In the genomic region with DNA sequence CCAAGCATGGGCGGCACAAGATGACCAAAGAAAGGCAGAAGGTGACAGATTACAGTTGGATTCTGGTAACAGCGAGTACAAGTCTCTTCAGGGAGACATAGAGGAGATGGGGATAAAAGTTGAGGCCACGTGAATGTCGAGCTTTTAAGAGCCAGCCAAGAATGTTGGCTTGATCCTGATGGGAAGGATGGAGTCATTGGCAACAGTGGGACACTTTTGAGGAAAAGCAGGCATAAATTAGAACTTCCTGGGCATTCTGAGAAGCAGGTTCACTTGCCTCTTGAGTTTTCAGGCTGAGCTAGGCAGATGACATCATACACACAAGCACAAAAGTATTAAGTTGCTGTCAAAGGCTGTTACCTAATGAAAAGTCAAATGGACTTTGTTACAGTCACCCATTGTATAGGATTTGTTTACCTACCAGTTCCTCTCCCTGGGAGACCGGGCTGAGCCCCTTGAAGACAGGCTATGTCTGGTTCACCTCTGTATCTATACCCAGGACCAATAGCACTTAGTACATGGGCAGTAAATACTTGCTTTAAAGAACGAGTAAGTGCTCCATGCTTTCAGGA, we compare ENCODE assay signal across 14 cellular contexts. TPM values are rescaled to one million over a fixed set of nuclear protein-coding genes. Genes with fewer than 3 reads are reported as not detected.
DNase-seq lines count a peak whose midpoint lies in the region; ATAC-seq and TF ChIP-seq lines count a peak whose summit lies in the region.
"Had no signal": no experiment of that assay in that cellular context is flagged by ENCODE, and none has a peak within 500 bp of the region (broad histone marks: within the 10 kb centered on the region; RNA-seq: fewer than 3 reads in every experiment).

No MANE protein-coding gene starts in this region.

- H3K27me3 Mint-ChIP-seq in progenitor cell of endocrine pancreas = no peaks in the 10 kb centered on the region

- POLR2A ChIA-PET in SK-N-SH (lab: Yijun Ruan, JAX) (no interaction called here), PC-9 (lab: Charles Lee; ENCODE audit: unreplicated experiment) (no interaction called here), GM10248 (lab: Yijun Ruan, JAX) (interaction anchor here (0.6 to 0.7 kb wide), 2 partner anchors 24 to 116 kb away, joined by 3 to 6 read pairs; no protein-coding TSS in a partner anchor)

- TF ChIP-seq EP300 in SK-N-SH (IDR thresholded peaks at IDR 0.05; ENCODE audit: borderline replicate concordance in 1 of 2, low read depth in 1 of 2, low read length in 1 of 2) = no peak

- TF ChIP-seq CTCF in SK-N-SH (IDR thresholded peaks at IDR 0.05) (no peak), progenitor cell of endocrine pancreas (IDR thresholded peaks at IDR 0.05; ENCODE audit: unreplicated experiment) (no peak), PC-9 (conservative IDR thresholded peaks at IDR 0.05) (no peak), GM10248 (IDR thresholded peaks at IDR 0.05; ENCODE audit: control extremely low read depth, extremely low read depth, low read depth, missing control alignments) (no peak)

- H3K27ac Mint-ChIP-seq in progenitor cell of endocrine pancreas = peak overlapping the region; percentile 89

- peaks cover 3% of the 10 kb centered on the region for H3F3A ChIP-seq in SK-N-SH (replicated peaks; ENCODE audit: insufficient read depth)
- H3F3A ChIP-seq in PC-9 (ENCODE audit: insufficient read depth, low read depth) = no peaks in the 10 kb centered on the region

- H3K9me3 ChIP-seq in SK-N-SH (no peaks in the 10 kb centered on the region), PC-9 (ENCODE audit: insufficient read depth, low read depth) (no peaks in the 10 kb centered on the region)
- H3K9me3 ChIP-seq in effector memory CD4-positive, alpha-beta T cell (ENCODE audit: control insufficient read depth, low read length) = no peaks in the 10 kb centered on the region
- H3K9me3 ChIP-seq: SJSA1 had no signal

- H4K20me1 ChIP-seq in SK-N-SH (ENCODE audit: insufficient read depth) (peaks cover 26% of the 10 kb centered on the region; the same call in 1 of the 2 replicates), PC-9 (ENCODE audit: insufficient read depth) (peaks cover 48% of the 10 kb centered on the region)

- H3K27me3 ChIP-seq in SK-N-SH (ENCODE audit: insufficient read depth) (no peaks in the 10 kb centered on the region), PC-9 (ENCODE audit: insufficient read depth, low read depth) (no peaks in the 10 kb centered on the region)
- H3K27me3 ChIP-seq in effector memory CD4-positive, alpha-beta T cell (replicated peaks; ENCODE audit: control insufficient read depth, insufficient read depth, low read length, poor library complexity, severe bottlenecking) = no peaks in the 10 kb centered on the region
- H3K27me3 ChIP-seq: SJSA1 had no signal

- TF ChIP-seq RAD21 in SK-N-SH (IDR thresholded peaks at IDR 0.05; ENCODE audit: low read length) = no peak

- peaks cover 0 to 3% of the 10 kb centered on the region in 2 experiments; a peak in 2 of 4 replicates for H3K4me1 ChIP-seq in SK-N-SH (ENCODE audit: control insufficient read depth in 1 of 2, insufficient read depth in 2 of 2, low read depth in 1 of 2, low read length in 1 of 2)
- peaks cover 59% of the 10 kb centered on the region for H3K4me1 ChIP-seq in effector memory CD4-positive, alpha-beta T cell (ENCODE audit: control insufficient read depth, insufficient read depth, low read length, poor library complexity, severe bottlenecking)
- H3K4me1 ChIP-seq in PC-9 (replicated peaks; ENCODE audit: insufficient read depth) = no peaks in the 10 kb centered on the region

- no TSS peak for BruUV-seq in PC-9 (replicated peaks; lab: Mats Ljungman, UMichigan)

- peak overlapping the region; percentile 11 for H3K4me3 Mint-ChIP-seq in progenitor cell of endocrine pancreas (ENCODE audit: low read depth)

- 83% methylated on average over 5 of the region's 6 CpGs for WGBS in SK-N-SH (ENCODE audit: low lambda C conversion rate)

- no peak overlapping the region for H3K4me3 ChIP-seq in SK-N-SH (ENCODE audit: low read depth in 2 of 2, low read length in 1 of 2)
- H3K4me3 ChIP-seq in effector memory CD4-positive, alpha-beta T cell (ENCODE audit: insufficient read depth, low read depth, low read length, poor library complexity, severe bottlenecking) = no peak overlapping the region
- no peak overlapping the region for H3K4me3 ChIP-seq in PC-9
- H3K4me3 ChIP-seq: SJSA1 had no signal

- H3K9ac ChIP-seq in SK-N-SH = no peak overlapping the region

- H3K36me3 ChIP-seq in SK-N-SH (replicated peaks in 1 of 2; ENCODE audit: control insufficient read depth in 1 of 2, insufficient read depth in 2 of 2, low read length in 1 of 2) (no peaks in the 10 kb centered on the region), PC-9 (ENCODE audit: low read depth) (no peaks in the 10 kb centered on the region)
- H3K36me3 ChIP-seq in effector memory CD4-positive, alpha-beta T cell (ENCODE audit: control insufficient read depth, insufficient read depth, low read length) = no peaks in the 10 kb centered on the region
- H3K36me3 ChIP-seq: SJSA1 had no signal

- peaks cover 28% of the 10 kb centered on the region for H3K4me1 Mint-ChIP-seq in progenitor cell of endocrine pancreas (ENCODE audit: low read depth)

- H3K9me2 ChIP-seq in SK-N-SH (no peaks in the 10 kb centered on the region), PC-9 (ENCODE audit: insufficient read depth) (no peaks in the 10 kb centered on the region)

- H3K27ac ChIP-seq in SK-N-SH (ENCODE audit: low read depth in 2 of 2, low read length in 1 of 2) (peak overlapping the region in 1 of 2 experiments; percentile 18; a peak in 1 of 4 replicates), PC-9 (no peak overlapping the region)
- H3K27ac ChIP-seq in effector memory CD4-positive, alpha-beta T cell (ENCODE audit: insufficient read depth, low read length, poor library complexity, severe bottlenecking) = peak overlapping the region; percentile 60
- H3K27ac ChIP-seq: SJSA1 had no signal

- peak; percentile 53; the same call in 2 of the 3 replicates for ATAC-seq in SK-N-SH treated with all-trans-retinoic acid at 6 μM for 48 hours

- H3K9me3 Mint-ChIP-seq in progenitor cell of endocrine pancreas (ENCODE audit: low read depth) = peaks cover 3% of the 10 kb centered on the region

- H3K79me2 ChIP-seq in SK-N-SH (ENCODE audit: insufficient read depth) = peaks cover 53% of the 10 kb centered on the region
- H3K79me2 ChIP-seq in PC-9 (ENCODE audit: low read depth) = peaks cover 47% of the 10 kb centered on the region

- H3K36me3 Mint-ChIP-seq in progenitor cell of endocrine pancreas (ENCODE audit: insufficient read depth) = peaks cover 15% of the 10 kb centered on the region

- CTCF ChIA-PET in SK-N-SH (lab: Yijun Ruan, JAX) = no interaction called here
- CTCF ChIA-PET in PC-9 (lab: Charles Lee) = no interaction called here
- CTCF ChIA-PET in GM10248 (lab: Yijun Ruan, JAX) = interaction anchor here (1.0 kb wide), 1 partner anchor 27 kb away, joined by 3 read pairs; no protein-coding TSS in a partner anchor

- H3K4me2 ChIP-seq in SK-N-SH = no peak overlapping the region
- H3K4me2 ChIP-seq in PC-9 = no peak overlapping the region

- intact Hi-C loops in PC-9 (cut with micrococcal nuclease; ENCODE audit: unreplicated experiment) = no loop called here

- DNase-seq in SK-N-SH (no peak), NCI-H69 (lab: John Stamatoyannopoulos, UW) (peak; percentile 76), progenitor cell of endocrine pancreas (ENCODE audit: low spot score, unreplicated experiment) (no peak), PC-9 (no peak), GM10248 (ENCODE audit: extremely low spot score) (no peak)
- DNase-seq in effector memory CD4-positive, alpha-beta T cell = no peak
- DNase-seq in stimulated activated naive CD4-positive, alpha-beta T cell treated with Interleukin-2 at 50 U/mL for 16 hours (lab: John Stamatoyannopoulos, UW) = no peak
- DNase-seq: activated naive CD4-positive, alpha-beta T cell treated with anti-CD3 and anti-CD28 coated beads, Interleukin-2, amount 50 U/mL, for 16 hours; HCEC 1CT; hippocampal formation; NCI-H1694 treated with DMSO at 0.1 percent for 48 hours; NK-92 treated with Interleukin-12 subunit alpha and Interleukin-12 subunit beta, amount 100 ng/mL, for 24 hours had no signal

- H2AFZ ChIP-seq in SK-N-SH (ENCODE audit: low read depth) = no peak overlapping the region
- H2AFZ ChIP-seq in PC-9 = no peak overlapping the region

TF ChIP-seq in SK-N-SH treated with all-trans-retinoic acid at 6 μM for 48 hours, 23 proteins besides CTCF, POLR2A, EP300 and RAD21 (continues in another document):
- TF ChIP-seq ZNF70 (CRISPR knock-in tag; IDR thresholded peaks at IDR 0.05) (no peak), ZFP3 (CRISPR knock-in tag; IDR thresholded peaks at IDR 0.05) (no peak), ZC3H10 (CRISPR knock-in tag; IDR thresholded peaks at IDR 0.05) (no peak), ZNF8 (CRISPR knock-in tag; IDR thresholded peaks at IDR 0.05) (no peak)

TF ChIP-seq in SK-N-SH, 30 proteins besides CTCF, POLR2A, EP300 and RAD21:
- TF ChIP-seq TEAD4 (IDR thresholded peaks at IDR 0.05; ENCODE audit: borderline replicate concordance, insufficient read depth) = no peak
- no peak for TF ChIP-seq MXI1 (IDR thresholded peaks at IDR 0.05; ENCODE audit: low read depth, low read length)
- TF ChIP-seq YY1 (IDR thresholded peaks at IDR 0.05; ENCODE audit: low read depth) = no peak
- no peak for TF ChIP-seq GABPA (IDR thresholded peaks at IDR 0.05; ENCODE audit: low read depth)

RNA-seq across cellular contexts. Expression of a gene that starts 41.1 kb away (rescaled TPM):
- 1.2 and 1.5 TPM in 2 replicates for polyA plus RNA-seq in SK-N-SH (2012; rRNA removed)
- polyA plus RNA-seq in SK-N-SH (2012; cell fraction: cytosol; rRNA removed) = 0.84 and 1.00 TPM in 2 replicates
- polyA plus RNA-seq in SK-N-SH (2012; cell fraction: nucleus; rRNA removed) = 2.6 and 5.5 TPM in 2 replicates
- total RNA-seq in progenitor cell of endocrine pancreas (65.8 and 73.2 TPM in 2 replicates), PC-9 (2021) (57.8 and 62.7 TPM in 2 replicates)
